Comparison of ENCODE assay signal across 1 cellular context in the genomic region with DNA sequence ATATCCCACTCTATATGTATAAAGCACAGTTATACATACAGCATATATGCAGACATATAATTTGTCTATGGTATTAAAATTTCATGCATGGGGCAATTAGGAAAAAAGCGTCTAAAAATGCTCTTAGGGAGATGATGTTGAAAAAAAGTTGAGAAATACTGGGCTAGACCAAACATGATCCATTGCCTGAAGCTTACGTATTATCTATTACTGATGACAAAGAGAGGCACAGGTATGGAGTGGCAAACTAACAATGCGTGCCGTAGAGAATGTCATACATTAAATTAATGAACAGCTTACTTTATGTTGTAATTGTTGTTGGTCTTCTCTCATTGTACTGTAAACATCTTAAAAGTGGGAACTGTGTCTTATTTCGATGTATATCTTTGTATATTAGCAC.
TF ChIP-seq lines count a peak whose summit lies in the region.

No MANE protein-coding gene starts in this region.

TF ChIP-seq in H1, 55 proteins besides CTCF, POLR2A, EP300 and RAD21:
- TF ChIP-seq FOSL1 (IDR thresholded peaks at IDR 0.05; ENCODE audit: insufficient read depth, low read depth, low read length) (no peak), SIX5 (IDR thresholded peaks at IDR 0.05; ENCODE audit: low read depth, low read length) (no peak), SRF (IDR thresholded peaks at IDR 0.05; ENCODE audit: low read depth, low read length) (no peak), RNF2 (IDR thresholded peaks at IDR 0.05; ENCODE audit: borderline replicate concordance, low read depth, low read length, missing control alignments, poor library complexity, severe bottlenecking) (no peak)
- TF ChIP-seq, protein P1, sequence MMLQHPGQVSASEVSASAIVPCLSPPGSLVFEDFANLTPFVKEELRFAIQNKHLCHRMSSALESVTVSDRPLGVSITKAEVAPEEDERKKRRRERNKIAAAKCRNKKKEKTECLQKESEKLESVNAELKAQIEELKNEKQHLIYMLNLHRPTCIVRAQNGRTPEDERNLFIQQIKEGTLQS (IDR thresholded peaks at IDR 0.05; ENCODE audit: insufficient read depth, low read depth, low read length), result no peak
